Comparison of ENCODE assay signal across 8 cellular contexts in the genomic region with DNA sequence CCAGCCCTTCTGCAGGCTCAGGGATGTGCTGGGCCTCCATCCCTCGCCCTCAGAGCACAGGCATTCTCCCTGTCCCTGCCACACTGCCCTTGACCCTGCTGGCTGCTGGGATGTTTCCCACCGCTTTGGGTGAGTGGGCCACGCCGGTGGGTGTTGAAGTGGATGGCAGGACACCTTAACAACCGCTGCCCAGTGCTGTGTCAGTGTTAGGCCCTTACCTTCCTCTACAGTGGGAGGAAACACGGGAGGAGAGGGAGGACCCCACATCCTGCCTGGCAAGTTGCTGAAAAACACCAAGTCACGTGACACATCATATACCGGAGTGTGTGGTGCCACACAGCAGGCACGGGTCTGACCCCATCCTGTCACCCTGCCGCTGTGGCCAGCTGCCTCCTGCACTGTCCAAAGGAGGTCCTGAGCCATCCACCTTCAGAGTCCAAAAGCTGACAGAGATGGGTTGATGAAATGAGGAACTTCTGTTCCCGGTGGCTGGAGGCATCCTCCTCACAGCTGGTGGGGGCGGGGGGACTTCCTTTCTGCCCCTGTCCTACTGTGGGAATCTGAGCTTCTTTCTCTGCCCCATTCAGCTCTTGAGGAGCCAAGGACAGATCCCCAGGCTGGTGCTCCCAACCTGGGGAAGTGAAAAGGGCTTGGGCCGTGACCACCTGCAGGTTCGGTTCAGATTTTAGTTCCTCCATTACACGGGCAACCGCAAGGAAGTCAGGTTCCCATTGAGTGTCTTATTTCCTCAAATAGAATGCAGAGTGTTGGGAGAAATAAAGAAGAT. TPM values are rescaled to one million over a fixed set of nuclear protein-coding genes. Genes with fewer than 3 reads are reported as not detected.
DNase-seq lines count a peak whose midpoint lies in the region; ATAC-seq and TF ChIP-seq lines count a peak whose summit lies in the region.

No MANE protein-coding gene starts in this region.

- CTCF ChIA-PET in CD4-positive, alpha-beta T cell (lab: Charles Lee): interaction anchor here (1.1 kb wide), 1 partner anchor 91 kb away, joined by 3 read pairs; no protein-coding TSS in a partner anchor

- H3K4me3 Mint-ChIP-seq in CD4-positive, alpha-beta T cell: peak overlapping the region; percentile 81
- peak overlapping the region; percentile 81 to 84 for H3K4me3 Mint-ChIP-seq in effector memory CD8-positive, alpha-beta T cell
- H3K4me3 Mint-ChIP-seq in endodermal cell: no peak overlapping the region

- H3K27me3 Mint-ChIP-seq in CD4-positive, alpha-beta T cell: no peaks in the 10 kb centered on the region
- H3K27me3 Mint-ChIP-seq in effector memory CD8-positive, alpha-beta T cell: no peaks in the 10 kb centered on the region
- peaks cover 8% of the 10 kb centered on the region for H3K27me3 Mint-ChIP-seq in endodermal cell (ENCODE audit: insufficient read depth)

- peak overlapping the region; percentile 93 for H3K27ac Mint-ChIP-seq in CD4-positive, alpha-beta T cell
- peak overlapping the region; percentile 82 to 88 for H3K27ac Mint-ChIP-seq in effector memory CD8-positive, alpha-beta T cell
- H3K27ac Mint-ChIP-seq in endodermal cell: no peak overlapping the region

- H3K36me3 Mint-ChIP-seq in CD4-positive, alpha-beta T cell (ENCODE audit: low read depth): peaks cover 8% of the 10 kb centered on the region
- H3K36me3 Mint-ChIP-seq in effector memory CD8-positive, alpha-beta T cell (ENCODE audit: insufficient read depth): no peaks in the 10 kb centered on the region
- H3K36me3 Mint-ChIP-seq in endodermal cell (ENCODE audit: low read depth): no peaks in the 10 kb centered on the region

- peak overlapping the region; percentile 54 for H3K27ac ChIP-seq in CD4-positive, alpha-beta T cell (ENCODE audit: low read depth, low read length)
- no peak overlapping the region for H3K27ac ChIP-seq in endodermal cell (ENCODE audit: low read depth, low read length)

- H3K36me3 ChIP-seq in endodermal cell (ENCODE audit: control insufficient read depth, insufficient read depth, low read length): no peaks in the 10 kb centered on the region

- no peaks in the 10 kb centered on the region for H3K9me3 ChIP-seq in CD4-positive, alpha-beta T cell (ENCODE audit: control insufficient read depth, low read length)
- no peaks in the 10 kb centered on the region for H3K9me3 ChIP-seq in endodermal cell (ENCODE audit: control insufficient read depth, low read length)

- WGBS in endodermal cell (ENCODE audit: insufficient coverage in 1 of 2, insufficient read length in 1 of 2), 2 experiments: 85 to 91% methylated on average over 12 to 16 of the region's 16 CpGs

- peaks cover 38% of the 10 kb centered on the region for H3K4me1 Mint-ChIP-seq in CD4-positive, alpha-beta T cell (ENCODE audit: low read depth)
- peaks cover 32 to 34% of the 10 kb centered on the region in 2 donors for H3K4me1 Mint-ChIP-seq in effector memory CD8-positive, alpha-beta T cell (ENCODE audit: low read depth in 2 of 2)
- peaks cover 4% of the 10 kb centered on the region for H3K4me1 Mint-ChIP-seq in endodermal cell

- H3K4me1 ChIP-seq in endodermal cell (ENCODE audit: control insufficient read depth, insufficient read depth, low read length): no peaks in the 10 kb centered on the region

- peak; percentile 33 to 74 (median 62) for DNase-seq in CD4-positive, alpha-beta T cell
- peak; percentile 15 to 53 (median 33) for DNase-seq in activated CD4-positive, CD25-positive, alpha-beta regulatory T cell (lab: John Stamatoyannopoulos, UW)
- peak; percentile 58 to 61 (median 59) for DNase-seq in effector memory CD8-positive, alpha-beta T cell
- DNase-seq in stimulated activated CD8-positive, alpha-beta memory T cell treated with anti-CD3 and anti-CD28 coated beads, Interleukin-15, amount 100 ng/mL, for 4 hours (ENCODE audit: low read depth in 2 of 2): peak; percentile 43 to 44
- DNase-seq in superior temporal gyrus (ENCODE audit: extremely low spot score): no peak
- DNase-seq in endodermal cell: no peak

- peak; percentile 71 for ATAC-seq in CD4-positive, alpha-beta T cell (ENCODE audit: poor library complexity)
- ATAC-seq in HG03097 (IDR thresholded peaks at IDR 0.05; ENCODE audit: low FRiP score, unreplicated experiment) (peak; percentile 40), HG02970 (IDR thresholded peaks at IDR 0.05; ENCODE audit: low FRiP score, unreplicated experiment) (no peak)
- peak; percentile 79 for ATAC-seq in effector memory CD8-positive, alpha-beta T cell (replicated peaks)

- POLR2A ChIA-PET in CD4-positive, alpha-beta T cell (lab: Charles Lee): interaction anchor here (1.0 to 1.7 kb wide), 7 partner anchors 18 to 712 kb away, joined by 3 to 6 read pairs (median 5); a partner anchor contains a TSS

- H3K27me3 ChIP-seq in CD4-positive, alpha-beta T cell (ENCODE audit: control insufficient read depth, insufficient read depth, low read length): no peaks in the 10 kb centered on the region
- H3K27me3 ChIP-seq in endodermal cell (ENCODE audit: control insufficient read depth, insufficient read depth, low read length, poor library complexity, severe bottlenecking): no peaks in the 10 kb centered on the region

- no peak for TF ChIP-seq CTCF in CD4-positive, alpha-beta T cell (IDR thresholded peaks at IDR 0.05)
- no peak for TF ChIP-seq CTCF in endodermal cell (conservative IDR thresholded peaks at IDR 0.05)

- no peak overlapping the region for H3K9ac ChIP-seq in endodermal cell (ENCODE audit: extremely low read depth, low read length, poor library complexity, severe bottlenecking)

- intact Hi-C loops in CD4-positive, alpha-beta T cell (cut with DNase I, micrococcal nuclease): no loop called here

- H3K4me3 ChIP-seq in endodermal cell (ENCODE audit: low read length): no peak overlapping the region

- H3K9me3 Mint-ChIP-seq in CD4-positive, alpha-beta T cell: no peaks in the 10 kb centered on the region
- no peaks in the 10 kb centered on the region for H3K9me3 Mint-ChIP-seq in effector memory CD8-positive, alpha-beta T cell
- no peaks in the 10 kb centered on the region for H3K9me3 Mint-ChIP-seq in endodermal cell

RNA-seq across cellular contexts. Expression of a gene that starts 3.2 kb away (rescaled TPM):
- 10 to 100 TPM; 20.2 to 21.6 TPM for total RNA-seq in CD4-positive, alpha-beta T cell
- 1 to 10 TPM; 8.5 to 8.8 TPM for total RNA-seq in endodermal cell
- 4.2 TPM for polyA plus RNA-seq in endodermal cell (2013, experiment 1 of 2)
- polyA plus RNA-seq in endodermal cell (2013, experiment 2 of 2): 4.6 TPM

RNA-seq across cellular contexts. Expression of a gene that starts 38.5 kb away (rescaled TPM):
- total RNA-seq in CD4-positive, alpha-beta T cell: 10 to 100 TPM; 14.8 to 15.7 TPM
- 10 to 100 TPM; 45.0 to 48.1 TPM for total RNA-seq in endodermal cell
- 49.6 TPM for polyA plus RNA-seq in endodermal cell (2013, experiment 1 of 2)
- polyA plus RNA-seq in endodermal cell (2013, experiment 2 of 2): 49.6 TPM

RNA-seq across cellular contexts. Expression of a gene that starts 45.2 kb away (rescaled TPM):
- total RNA-seq in CD4-positive, alpha-beta T cell: 1 to 10 TPM; 7.0 to 7.5 TPM
- total RNA-seq in endodermal cell: 10 to 100 TPM; 43.5 to 60.0 TPM
- polyA plus RNA-seq in endodermal cell (2013, experiment 1 of 2): 63.8 TPM
- polyA plus RNA-seq in endodermal cell (2013, experiment 2 of 2): 61.1 TPM

Comparison
In these comparisons a context has a peak if more than half of its experiments do, and no peak if none do; other contexts are left out.
1. DNase-seq: peak in CD4-positive, alpha-beta T cell (10 of 10), activated CD4-positive, CD25-positive, alpha-beta regulatory T cell (4 of 4), effector memory CD8-positive, alpha-beta T cell (3 of 3) and stimulated activated CD8-positive, alpha-beta memory T cell treated with anti-CD3 and anti-CD28 coated beads, Interleukin-15, amount 100 ng/mL, for 4 hours (2 of 2); none in superior temporal gyrus (single experiment) and endodermal cell (single experiment).
2. RNA of a gene that starts 45.2 kb away (total RNA-seq): 43.5 to 60.0 TPM in endodermal cell; 7.0 to 7.5 TPM in CD4-positive, alpha-beta T cell; every median in the first group is over 4 times any median in the second.